ENCODE assay signal across 8 cellular contexts in the genomic region with DNA sequence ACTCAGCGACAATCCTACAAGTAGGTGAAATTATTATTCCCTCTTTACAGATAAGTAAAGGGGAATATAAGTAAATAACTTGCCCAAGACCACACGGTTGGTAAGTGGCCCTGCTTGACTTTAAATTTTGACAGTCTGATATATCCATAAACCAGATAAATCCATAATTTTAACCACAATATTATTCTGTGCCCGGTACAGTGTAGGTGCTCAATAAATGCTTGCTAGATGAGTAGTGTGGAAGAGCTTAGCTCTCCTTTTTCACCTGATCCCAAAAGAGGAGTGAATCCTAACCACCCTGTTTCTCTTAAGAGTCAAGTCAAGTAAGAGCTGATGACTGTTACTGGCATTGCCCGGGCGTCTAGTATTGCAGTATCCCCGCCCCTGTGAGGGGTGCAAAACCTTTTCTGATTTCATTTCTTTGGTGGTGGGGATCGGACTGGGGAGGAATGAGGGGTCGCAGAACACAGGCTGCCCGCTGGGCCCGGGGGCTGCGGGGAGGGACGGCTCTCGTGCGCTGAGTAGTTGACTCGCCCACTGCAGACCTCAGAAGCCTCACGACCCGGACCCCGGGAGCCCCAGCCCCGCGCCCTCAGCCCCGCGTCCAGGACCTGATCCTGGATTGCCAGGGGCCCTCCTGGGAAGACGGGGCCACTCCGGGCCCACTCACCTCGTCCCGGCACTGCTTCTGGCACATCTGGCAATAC. TPM values are rescaled to one million over a fixed set of nuclear protein-coding genes. Genes with fewer than 3 reads are reported as not detected.
DNase-seq lines count a peak whose midpoint lies in the region; ATAC-seq, FAIRE-seq and TF ChIP-seq lines count a peak whose summit lies in the region.

No MANE protein-coding gene starts in this region.

- no peak for FAIRE-seq in astrocyte (lab: Jason Lieb, UNC)

- H3K36me3 Mint-ChIP-seq in astrocyte (ENCODE audit: low read depth, unreplicated experiment), result peaks cover 2% of the 10 kb centered on the region

- H3K9me3 ChIP-seq in astrocyte (ENCODE audit: insufficient read depth, low read depth, low read length) (no peaks in the 10 kb centered on the region), upper lobe of left lung (no peaks in the 10 kb centered on the region)

- 2 to 17% methylated on average over 5 to 15 of the region's 26 CpGs for WGBS in upper lobe of left lung, 2 donors

- intact Hi-C loops in left colon (cut with DNase I, micrococcal nuclease), result no loop called here

- peak overlapping the region; percentile 100 for H3K9ac ChIP-seq in astrocyte (ENCODE audit: low read length)

- H3K27ac ChIP-seq in astrocyte (ENCODE audit: low read depth, low read length) (peak overlapping the region; percentile 90), upper lobe of left lung (peak overlapping the region; percentile 77 to 92 (median 85))

- DNase-seq in AG08395 (ENCODE audit: low spot score) (peak; percentile 25), astrocyte (ENCODE audit: low read depth) (no peak), left colon (no peak), upper lobe of left lung (peak in 1 of 2 donors; percentile 90), amniotic stem cell (lab: John Stamatoyannopoulos, UW) (no peak)
- DNase-seq in NK-92 treated with Interleukin-12 subunit alpha and Interleukin-12 subunit beta, amount 100 ng/mL, for 24 hours (lab: John Stamatoyannopoulos, UW), result no peak

- H3K27me3 ChIP-seq in astrocyte (ENCODE audit: insufficient read depth, low read length) (no peaks in the 10 kb centered on the region), upper lobe of left lung (no peaks in the 10 kb centered on the region)

- no peak for TF ChIP-seq CTCF in astrocyte (IDR thresholded peaks at IDR 0.05; ENCODE audit: insufficient read depth, low read depth, low read length)
- TF ChIP-seq CTCF in upper lobe of left lung (IDR thresholded peaks at IDR 0.05), result no peak

- H3K36me3 ChIP-seq in astrocyte (ENCODE audit: insufficient read depth, low read length), result no peaks in the 10 kb centered on the region
- no peaks in the 10 kb centered on the region for H3K36me3 ChIP-seq in upper lobe of left lung

- peak overlapping the region; percentile 100 for H3K4me3 ChIP-seq in astrocyte (ENCODE audit: insufficient read depth, low read depth, low read length)
- H3K4me3 ChIP-seq in upper lobe of left lung, result peak overlapping the region; percentile 67 to 91 (median 77)

- no peak for TF ChIP-seq EP300 in upper lobe of left lung (IDR thresholded peaks at IDR 0.05)

- no peak for TF ChIP-seq POLR2A in upper lobe of left lung (IDR thresholded peaks at IDR 0.05)

- H3K4me3 Mint-ChIP-seq in astrocyte (ENCODE audit: unreplicated experiment), result no peak overlapping the region

- H3K27ac Mint-ChIP-seq in astrocyte (ENCODE audit: unreplicated experiment), result no peak overlapping the region

- H3K4me1 ChIP-seq in astrocyte (ENCODE audit: insufficient read depth, low read length) (peaks cover 29% of the 10 kb centered on the region), upper lobe of left lung (peaks cover 22 to 46% (median 27%) of the 10 kb centered on the region in 4 donors)

- peaks cover 79% of the 10 kb centered on the region for H4K20me1 ChIP-seq in astrocyte (ENCODE audit: insufficient read depth, low read length)

- H2AFZ ChIP-seq in astrocyte (ENCODE audit: low read depth, low read length), result peak overlapping the region; percentile 99

- peak overlapping the region; percentile 97 for H3K4me2 ChIP-seq in astrocyte (ENCODE audit: low read length)

- no peaks in the 10 kb centered on the region for H3K27me3 Mint-ChIP-seq in astrocyte (ENCODE audit: low read depth, unreplicated experiment)

- peak; percentile 15 for ATAC-seq in GM19328 (IDR thresholded peaks at IDR 0.05; ENCODE audit: unreplicated experiment)
- ATAC-seq in HG03432 (IDR thresholded peaks at IDR 0.05; ENCODE audit: unreplicated experiment), result peak; percentile 20
- ATAC-seq in left colon, result peak; percentile 21
- peak; percentile 35 to 51 for ATAC-seq in upper lobe of left lung (ENCODE audit: low FRiP score in 2 of 2)

- H3K4me1 Mint-ChIP-seq in astrocyte (ENCODE audit: low read depth, unreplicated experiment), result peaks cover 21% of the 10 kb centered on the region

- H3K9me3 Mint-ChIP-seq in astrocyte (ENCODE audit: unreplicated experiment), result no peaks in the 10 kb centered on the region

- H3K79me2 ChIP-seq in astrocyte (ENCODE audit: insufficient read depth, low read length), result peaks cover 100% of the 10 kb centered on the region

RNA-seq across cellular contexts. Expression of a gene that starts 0.5 kb away (rescaled TPM):
- total RNA-seq in astrocyte (14.1 and 18.0 TPM in 2 replicates), left colon (10 to 100 TPM in 1 of 2 donors, 1 to 10 TPM in 1; 9.9 to 10.6 TPM), upper lobe of left lung (10 to 100 TPM in 2 of 6 donors, 1 to 10 TPM in 4; 5.9 to 14.7 (median 9.5) TPM)

RNA-seq across cellular contexts. Expression of a gene that starts 0.7 kb away (rescaled TPM):
- total RNA-seq in astrocyte (231 and 267 TPM in 2 replicates), left colon (100 to 1,000 TPM; 463 to 537 TPM), upper lobe of left lung (100 to 1,000 TPM; 130 to 237 (median 165) TPM)

RNA-seq across cellular contexts. Expression of a gene that starts 31.0 kb away (rescaled TPM):
- total RNA-seq in astrocyte (8.4 and 10.2 TPM in 2 replicates), left colon (1 to 10 TPM; 5.1 to 5.8 TPM), upper lobe of left lung (10 to 100 TPM in 3 of 6 donors, 1 to 10 TPM in 3; 6.8 to 16.8 (median 10.1) TPM)
